ENCODE assay signal across 8 cellular contexts in genomic region chr19:48619692-48620565, GRCh38. TPM values are rescaled to one million over a fixed set of nuclear protein-coding genes. Genes with fewer than 3 reads are reported as not detected.
DNase-seq lines count a peak whose midpoint lies in the region; ATAC-seq and TF ChIP-seq lines count a peak whose summit lies in the region.

No MANE protein-coding gene starts in this region.

- peak overlapping the region; percentile 83 for H3K27ac ChIP-seq in SJCRH30
- H3K27ac ChIP-seq in esophagus squamous epithelium: peak overlapping the region; percentile 91 to 96 (median 94)

- H3K9me3 ChIP-seq in SJCRH30 (replicated peaks) (no peaks in the 10 kb centered on the region), esophagus squamous epithelium (no peaks in the 10 kb centered on the region)

- in situ Hi-C loops in G401 (cut with HindIII; ENCODE audit: low sequenced_read_pairs): no loop called here

- no peaks in the 10 kb centered on the region for H3K27me3 ChIP-seq in SJCRH30
- no peaks in the 10 kb centered on the region for H3K27me3 ChIP-seq in esophagus squamous epithelium

- peaks cover 37% of the 10 kb centered on the region for H3K4me1 Mint-ChIP-seq in progenitor cell of endocrine pancreas (ENCODE audit: low read depth)

- ATAC-seq in HG02623 (IDR thresholded peaks at IDR 0.05; ENCODE audit: unreplicated experiment): no peak

- intact Hi-C loops in esophagus squamous epithelium (cut with DNase I): no loop called here

- H3K4me1 ChIP-seq in SJCRH30 (peaks cover 4% of the 10 kb centered on the region; the same call in 1 of the 2 replicates), esophagus squamous epithelium (peaks cover 49 to 89% (median 54%) of the 10 kb centered on the region in 3 donors)

- no peaks in the 10 kb centered on the region for H3K9me3 Mint-ChIP-seq in progenitor cell of endocrine pancreas (ENCODE audit: low read depth)

- H3K27me3 Mint-ChIP-seq in progenitor cell of endocrine pancreas: no peaks in the 10 kb centered on the region

- peak overlapping the region; percentile 93 for H3K4me3 Mint-ChIP-seq in progenitor cell of endocrine pancreas (ENCODE audit: low read depth)

- peaks cover 11% of the 10 kb centered on the region for H3K36me3 Mint-ChIP-seq in progenitor cell of endocrine pancreas (ENCODE audit: insufficient read depth)

- 10 to 46% methylated on average over 4 to 5 of the region's 6 CpGs for WGBS in esophagus squamous epithelium, 2 donors

- peaks cover 35% of the 10 kb centered on the region for H3K36me3 ChIP-seq in SJCRH30
- H3K36me3 ChIP-seq in esophagus squamous epithelium: peaks cover 17 to 35% (median 24%) of the 10 kb centered on the region in 3 donors

- TF ChIP-seq POLR2A in esophagus squamous epithelium (IDR thresholded peaks at IDR 0.05): no peak

- TF ChIP-seq CTCF in esophagus squamous epithelium (IDR thresholded peaks at IDR 0.05): peak in 1 of 6 experiments; percentile 21
- TF ChIP-seq CTCF in progenitor cell of endocrine pancreas (IDR thresholded peaks at IDR 0.05; ENCODE audit: unreplicated experiment): no peak

- peak overlapping the region; percentile 99 for H3K27ac Mint-ChIP-seq in progenitor cell of endocrine pancreas

- H3K4me3 ChIP-seq in GM08714 (ENCODE audit: low read length) (peak overlapping the region; percentile 73), SJCRH30 (peak overlapping the region; percentile 88), esophagus squamous epithelium (peak overlapping the region; percentile 75 to 96 (median 82))

- DNase-seq in SJCRH30 (no peak), esophagus squamous epithelium (lab: John Stamatoyannopoulos, UW) (no peak), progenitor cell of endocrine pancreas (ENCODE audit: low spot score, unreplicated experiment) (no peak), G401 (ENCODE audit: low spot score) (no peak), anterior cingulate cortex (lab: John Stamatoyannopoulos, UW) (no peak)
- no peak for DNase-seq in activated CD4-positive, CD25-positive, alpha-beta regulatory T cell (lab: John Stamatoyannopoulos, UW)

RNA-seq across cellular contexts. Expression of gene SPHK2, which starts 0.6 kb away (rescaled TPM):
- 13.1 and 17.4 TPM in 2 replicates for total RNA-seq in SJCRH30 (2014; rRNA removed; shearing (Covaris generic))
- 10 to 100 TPM in 2 of 4 donors, 1 to 10 TPM in 2; 7.0 to 10.9 (median 9.7) TPM for total RNA-seq in esophagus squamous epithelium
- total RNA-seq in progenitor cell of endocrine pancreas: 137 and 138 TPM in 2 replicates
- 16.5 and 45.7 TPM in 2 replicates for total RNA-seq in G401 (2014; rRNA removed; shearing (Covaris generic))

RNA-seq across cellular contexts. Expression of gene RPL18, which starts 1.0 kb away (rescaled TPM):
- 1,609 and 2,008 TPM in 2 replicates for total RNA-seq in SJCRH30 (2014; rRNA removed; shearing (Covaris generic))
- total RNA-seq in esophagus squamous epithelium (1,000 to 10,000 TPM; 1,870 to 2,808 (median 2,491) TPM), progenitor cell of endocrine pancreas (1,379 and 1,392 TPM in 2 replicates)
- 3,072 and 3,826 TPM in 2 replicates for total RNA-seq in G401 (2014; rRNA removed; shearing (Covaris generic))

RNA-seq across cellular contexts. Expression of gene FAM83E, which starts 5.1 kb away (rescaled TPM):
- 1.9 and 3.3 TPM in 2 replicates for total RNA-seq in SJCRH30 (2014; rRNA removed; shearing (Covaris generic))
- total RNA-seq in esophagus squamous epithelium: 10 to 100 TPM in 1 of 4 donors, 1 to 10 TPM in 3; 3.1 to 12.3 (median 8.6) TPM
- 3.8 and 4.3 TPM in 2 replicates for total RNA-seq in progenitor cell of endocrine pancreas
- total RNA-seq in G401 (2014; rRNA removed; shearing (Covaris generic)): 0.34 TPM in 1 of 2 replicates, not detected in the other

RNA-seq across cellular contexts. Expression of gene SPACA4, which starts 13.4 kb away (rescaled TPM):
- not detected in 2 replicates for total RNA-seq in SJCRH30 (2014; rRNA removed; shearing (Covaris generic))
- total RNA-seq in esophagus squamous epithelium (1 to 10 TPM in 3 of 4 donors, not detected in 1; 1.3 to 1.7 (median 1.4) TPM), progenitor cell of endocrine pancreas (not detected in 2 replicates)
- total RNA-seq in G401 (2014; rRNA removed; shearing (Covaris generic)): 0.55 TPM in 1 of 2 replicates, not detected in the other

RNA-seq across cellular contexts. Expression of gene DBP, which starts 17.2 kb away (rescaled TPM):
- 23.9 and 24.4 TPM in 2 replicates for total RNA-seq in SJCRH30 (2014; rRNA removed; shearing (Covaris generic))
- 10 to 100 TPM in 3 of 4 donors, 1 to 10 TPM in 1; 4.2 to 16.2 (median 11.7) TPM for total RNA-seq in esophagus squamous epithelium
- 5.1 and 5.3 TPM in 2 replicates for total RNA-seq in progenitor cell of endocrine pancreas
- total RNA-seq in G401 (2014; rRNA removed; shearing (Covaris generic)): 25.5 and 40.0 TPM in 2 replicates
